Comparison of ENCODE assay signal across 16 cellular contexts in genomic region chr6:162467679-162468078, GRCh38.
DNase-seq lines count a peak whose midpoint lies in the region; ATAC-seq and TF ChIP-seq lines count a peak whose summit lies in the region.
"Had no signal": no experiment of that assay in that cellular context is flagged by ENCODE, and none has a peak within 500 bp of the region (broad histone marks: within the 10 kb centered on the region; RNA-seq: fewer than 3 reads in every experiment).

No MANE protein-coding gene starts in this region.

- H3K9me3 ChIP-seq in gastrocnemius medialis: no peaks in the 10 kb centered on the region

- DNase-seq in astrocyte of the hippocampus (ENCODE audit: low read depth, low spot score) (peak; percentile 6), cardiac septum (ENCODE audit: low spot score) (peak; percentile 79), islet precursor cell (peak; percentile 67), gastrocnemius medialis (no peak), dermis blood vessel endothelial cell (no peak)
- DNase-seq in stimulated activated CD4-positive, alpha-beta T cell treated with anti-CD3 and anti-CD28 coated beads, Interleukin-2, amount 100 ng/mL, for 24 hours: no peak
- no peak for DNase-seq in stimulated activated CD4-positive, alpha-beta T cell treated with anti-CD3 and anti-CD28 coated beads, Interleukin-12 subunit alpha, Interleukin-12 subunit beta, amount 100 ng/mL, for 4 hours
- DNase-seq: DMS79, H7, IMR-90, NCI-H1417, NCI-H2029, NCI-H2171, NCI-H526 treated with DMSO at 0.1 percent for 48 hours had no signal

- H3K27me3 ChIP-seq in gastrocnemius medialis: no peaks in the 10 kb centered on the region

- in situ Hi-C loops in gastrocnemius medialis (cut with MboI; ENCODE audit: low sequenced_read_pairs in 4 of 4): no loop called here

- peaks cover 34 to 39% of the 10 kb centered on the region in 2 donors for H3K4me1 ChIP-seq in gastrocnemius medialis

- TF ChIP-seq POLR2A in gastrocnemius medialis (IDR thresholded peaks at IDR 0.05): no peak

- no peaks in the 10 kb centered on the region for H3K36me3 ChIP-seq in gastrocnemius medialis

- no peak for TF ChIP-seq CTCF in gastrocnemius medialis (IDR thresholded peaks at IDR 0.05 in 4 of 5, conservative IDR thresholded peaks at IDR 0.05 in 1 of 5)

- peak overlapping the region in 2 of 4 donors; percentile 46 to 58 for H3K27ac ChIP-seq in gastrocnemius medialis
- H3K27ac ChIP-seq: C4-2B had no signal

- intact Hi-C loops in cardiac septum (cut with DNase I) (loop anchor here (2.0 to 5.0 kb wide), 3 partner anchors 70 to 281 kb away; partner anchors contain the start of genes PACRG and PRKN), gastrocnemius medialis (cut with DNase I; ENCODE audit: low total_unique reads) (loop anchor here (10.0 kb wide), 1 partner anchor 257 kb away; the partner anchor contains the start of genes PACRG and PRKN)

- no peak overlapping the region for H3K4me3 ChIP-seq in gastrocnemius medialis

- ATAC-seq in gastrocnemius medialis: peak; percentile 53 to 61
- ATAC-seq: Panc1 had no signal

Comparison
In these comparisons a context has a peak if more than half of its experiments do, and no peak if none do; other contexts are left out.
1. DNase-seq: peak in astrocyte of the hippocampus (single experiment), cardiac septum (single experiment) and islet precursor cell (single experiment); none in gastrocnemius medialis (0 of 2), stimulated activated CD4-positive, alpha-beta T cell treated with anti-CD3 and anti-CD28 coated beads, Interleukin-2, amount 100 ng/mL, for 24 hours (0 of 2), stimulated activated CD4-positive, alpha-beta T cell treated with anti-CD3 and anti-CD28 coated beads, Interleukin-12 subunit alpha, Interleukin-12 subunit beta, amount 100 ng/mL, for 4 hours (single experiment) and dermis blood vessel endothelial cell (single experiment).